8 cellular contexts compared by ENCODE assay signal in the genomic region with DNA sequence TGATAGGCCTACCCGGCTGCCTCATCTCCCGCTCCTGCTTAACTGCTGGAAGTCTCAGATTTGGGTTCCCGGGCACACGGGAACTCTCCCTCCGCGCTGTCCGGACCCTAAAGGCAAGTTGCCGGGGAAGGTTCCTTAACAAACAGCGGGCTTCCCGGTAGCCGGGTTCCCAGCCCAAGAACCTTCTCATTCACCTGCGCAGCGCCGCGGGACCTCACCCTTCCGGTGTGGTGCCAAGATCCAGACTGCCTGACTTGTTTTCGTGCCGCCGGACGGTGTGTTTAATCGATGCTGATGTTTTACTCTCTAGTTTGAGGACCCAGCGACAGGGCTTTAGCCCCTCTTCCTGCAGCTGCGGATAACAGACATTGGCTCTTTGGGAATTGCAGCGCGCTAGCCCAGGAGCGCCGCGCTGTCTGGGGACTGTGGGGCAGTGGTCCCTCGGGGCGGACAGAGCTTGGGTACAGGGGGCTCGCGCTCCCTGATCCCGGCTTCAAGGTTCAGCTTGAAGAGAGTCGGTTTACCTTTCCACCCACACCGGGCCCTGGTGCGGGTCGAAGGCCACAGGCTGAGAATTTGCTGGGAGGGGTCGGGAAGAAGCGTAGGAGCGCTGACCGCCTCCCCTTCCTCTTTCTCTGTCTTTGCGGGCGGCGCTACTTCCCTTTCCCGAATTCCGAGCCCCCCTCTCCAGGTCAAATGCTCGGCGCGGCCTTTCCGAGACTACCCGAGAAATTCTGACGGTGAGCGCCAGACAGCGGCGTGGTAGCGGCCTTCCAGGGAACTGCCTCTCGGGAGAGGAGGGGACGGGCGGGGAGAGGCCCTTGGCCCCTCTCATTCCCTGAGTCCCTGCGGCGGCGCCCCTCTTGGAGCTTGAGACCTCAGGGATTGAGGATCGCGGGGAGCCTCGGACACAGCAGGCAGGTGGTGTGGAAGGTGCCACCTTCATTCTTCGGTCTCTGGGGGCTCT. TPM values are rescaled to one million over a fixed set of nuclear protein-coding genes. Genes with fewer than 3 reads are reported as not detected.
DNase-seq lines count a peak whose midpoint lies in the region; ATAC-seq and TF ChIP-seq lines count a peak whose summit lies in the region.

No MANE protein-coding gene starts in this region.

- peak in 1 of 4 donors; percentile 31 for ATAC-seq in right lobe of liver
- ATAC-seq in GM18519 (IDR thresholded peaks at IDR 0.05; ENCODE audit: low FRiP score, unreplicated experiment), result no peak

- no peaks in the 10 kb centered on the region for H3K36me3 ChIP-seq in right lobe of liver
- H3K36me3 ChIP-seq in testis (ENCODE audit: low read depth, missing control alignments), result no peaks in the 10 kb centered on the region

- intact Hi-C loops in right lobe of liver (cut with DNase I), result no loop called here
- intact Hi-C loops in testis (cut with DNase I; ENCODE audit: low total_unique reads), result no loop called here

- 3% methylated on average over 27 of the region's 66 CpGs for WGBS in right lobe of liver (ENCODE audit: insufficient coverage, low coverage, low lambda C conversion rate, missing lambda C conversion rate)
- 7 to 8% methylated on average over 12 to 66 of the region's 66 CpGs for WGBS in testis, 2 donors

- H3K27me3 ChIP-seq in right lobe of liver (peaks cover 0 to 9% of the 10 kb centered on the region in 2 donors), testis (no peaks in the 10 kb centered on the region)

- H3K9me3 ChIP-seq in right lobe of liver (no peaks in the 10 kb centered on the region), testis (no peaks in the 10 kb centered on the region)

- DNase-seq in activated T-cell treated with anti-CD3 and anti-CD28 coated beads, Interleukin-2, amount 50 U/mL, for 1 hour, result peak; percentile 47
- no peak for DNase-seq in activated T-cell treated with anti-CD3 and anti-CD28 coated beads for 4 hours
- DNase-seq in cerebellar cortex (ENCODE audit: low spot score), result peak; percentile 12
- DNase-seq in right lobe of liver, result peak in 2 of 3 donors; percentile 24 to 55
- no peak for DNase-seq in testis
- no peak for DNase-seq in NCI-H2196 (lab: John Stamatoyannopoulos, UW; ENCODE audit: unreplicated experiment)
- DNase-seq in SIG-M5 (lab: John Stamatoyannopoulos, UW), result no peak

- H3K4me3 ChIP-seq in right lobe of liver (peak overlapping the region in 1 of 3 donors; percentile 12), testis (peak overlapping the region; percentile 36 to 51)

- TF ChIP-seq POLR2A in right lobe of liver (IDR thresholded peaks at IDR 0.05), result no peak
- no peak for TF ChIP-seq POLR2A in testis (IDR thresholded peaks at IDR 0.05)

- H3K27ac ChIP-seq in right lobe of liver, result no peak overlapping the region
- H3K27ac ChIP-seq in testis, result no peak overlapping the region

- H3K4me1 ChIP-seq in right lobe of liver (peaks cover 0 to 12% (median 0%) of the 10 kb centered on the region in 4 donors), testis (no peaks in the 10 kb centered on the region)

- TF ChIP-seq CTCF in right lobe of liver (IDR thresholded peaks at IDR 0.05), result no peak
- no peak for TF ChIP-seq CTCF in testis (IDR thresholded peaks at IDR 0.05)

RNA-seq across cellular contexts. Expression of a gene that starts 17.2 kb away (rescaled TPM):
- 1 to 10 TPM; 5.0 to 9.2 (median 7.0) TPM for total RNA-seq in right lobe of liver
- total RNA-seq in testis, result 10 to 100 TPM; 18.9 to 23.6 TPM
- polyA plus RNA-seq in testis (ENCODE audit: insufficient read depth, low read depth, low replicate concordance), result 17.0 TPM

RNA-seq across cellular contexts. Expression of a gene that starts 45.5 kb away (rescaled TPM):
- 10 to 100 TPM in 1 of 6 experiments, 1 to 10 TPM in 5; 2.9 to 10.3 (median 8.6) TPM for total RNA-seq in right lobe of liver
- 10 to 100 TPM; 28.9 to 36.5 TPM for total RNA-seq in testis
- 16.3 TPM for polyA plus RNA-seq in testis (ENCODE audit: insufficient read depth, low read depth, low replicate concordance)

Comparison
In these comparisons a context has a peak if more than half of its experiments do, and no peak if none do; other contexts are left out.
1. DNase-seq: peak in activated T-cell treated with anti-CD3 and anti-CD28 coated beads, Interleukin-2, amount 50 U/mL, for 1 hour (single experiment), cerebellar cortex (single experiment) and right lobe of liver (2 of 3); none in activated T-cell treated with anti-CD3 and anti-CD28 coated beads for 4 hours (single experiment), testis (single experiment), NCI-H2196 (single experiment) and SIG-M5 (single experiment).